In genomic region chr21:14453339-14453738, GRCh38 we compare ENCODE assay signal across 11 cellular contexts.
DNase-seq lines count a peak whose midpoint lies in the region; ATAC-seq, FAIRE-seq and TF ChIP-seq lines count a peak whose summit lies in the region.
"Had no signal": no experiment of that assay in that cellular context is flagged by ENCODE, and none has a peak within 500 bp of the region (broad histone marks: within the 10 kb centered on the region; RNA-seq: fewer than 3 reads in every experiment).

No MANE protein-coding gene starts in this region.

- intact Hi-C loops in lower leg skin (cut with DNase I; ENCODE audit: low total_unique reads) = no loop called here
- intact Hi-C loops in posterior cingulate gyrus (cut with DNase I) = no loop called here

- TF ChIP-seq POLR2A in GM12892 (IDR thresholded peaks at IDR 0.05; ENCODE audit: low read depth, low read length) (no peak), lower leg skin (IDR thresholded peaks at IDR 0.05) (no peak)

- peaks cover 28% of the 10 kb centered on the region for H3K4me1 Mint-ChIP-seq in activated T-helper 17 cell treated with anti-CD3 and anti-CD28 coated beads, Interleukin-2, amount 50 U/mL, for 72 hours

- H3K27ac ChIP-seq in caudate nucleus (ENCODE audit: low read depth, low read length) = no peak overlapping the region

- peak overlapping the region; percentile 74 for H3K4me3 Mint-ChIP-seq in activated T-helper 17 cell treated with anti-CD3 and anti-CD28 coated beads, Interleukin-2, amount 50 U/mL, for 72 hours

- H3K36me3 Mint-ChIP-seq in activated T-helper 17 cell treated with anti-CD3 and anti-CD28 coated beads, Interleukin-2, amount 50 U/mL, for 72 hours (ENCODE audit: low read depth) = no peaks in the 10 kb centered on the region

- ATAC-seq in GM19395 (IDR thresholded peaks at IDR 0.05; ENCODE audit: unreplicated experiment) = peak; percentile 85
- peak; percentile 91 for ATAC-seq in HG03045 (IDR thresholded peaks at IDR 0.05; ENCODE audit: unreplicated experiment)
- ATAC-seq in activated T-helper 17 cell treated with anti-CD3 and anti-CD28 coated beads, Interleukin-2, amount 50 U/mL, for 72 hours (replicated peaks) = peak; percentile 92
- ATAC-seq: Panc1 had no signal

- no peak for TF ChIP-seq CTCF in lower leg skin (IDR thresholded peaks at IDR 0.05)

- no peak overlapping the region for H3K4me3 ChIP-seq in lower leg skin (ENCODE audit: low read depth, poor library complexity, severe bottlenecking)

- DNase-seq in GM12892 (ENCODE audit: insufficient read length) (no peak), caudate nucleus (lab: John Stamatoyannopoulos, UW) (no peak), lower leg skin (ENCODE audit: low spot score in 2 of 2) (no peak), posterior cingulate gyrus (no peak), putamen (ENCODE audit: low spot score) (no peak)
- DNase-seq: Calu3 had no signal

- H3K9me3 Mint-ChIP-seq in activated T-helper 17 cell treated with anti-CD3 and anti-CD28 coated beads, Interleukin-2, amount 50 U/mL, for 72 hours = no peaks in the 10 kb centered on the region

- H3K27ac Mint-ChIP-seq in activated T-helper 17 cell treated with anti-CD3 and anti-CD28 coated beads, Interleukin-2, amount 50 U/mL, for 72 hours = peak overlapping the region; percentile 95

- no peaks in the 10 kb centered on the region for H3K27me3 Mint-ChIP-seq in activated T-helper 17 cell treated with anti-CD3 and anti-CD28 coated beads, Interleukin-2, amount 50 U/mL, for 72 hours

- 71 to 81% methylated on average over 2 of the region's 2 CpGs for WGBS in lower leg skin, 2 donors

- FAIRE-seq in GM12892 (lab: Jason Lieb, UNC) = peak; percentile 92
- FAIRE-seq: HTR-8/SVneo had no signal
